ENCODE assay signal across 20 cellular contexts in the genomic region with DNA sequence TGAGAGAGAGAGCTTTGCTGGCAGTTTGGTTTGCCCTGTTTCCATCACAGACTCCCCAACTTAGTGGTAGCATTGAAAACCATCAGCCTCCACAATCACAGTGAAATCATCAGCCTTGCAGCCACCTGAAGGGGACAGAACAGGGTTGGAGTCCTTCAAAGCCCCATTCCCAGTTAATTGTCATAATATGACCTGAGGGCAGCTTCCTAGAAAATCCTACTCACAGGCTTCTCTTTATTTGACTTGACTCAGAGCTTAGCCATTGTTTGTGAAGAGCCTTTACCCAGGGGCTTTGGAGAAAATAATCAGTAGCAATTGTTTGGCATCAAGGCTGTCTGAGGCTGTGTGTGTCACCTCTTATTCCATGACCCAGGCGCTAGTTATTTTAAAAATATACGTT.
DNase-seq lines count a peak whose midpoint lies in the region; ATAC-seq and TF ChIP-seq lines count a peak whose summit lies in the region.
"Had no signal": no experiment of that assay in that cellular context is flagged by ENCODE, and none has a peak within 500 bp of the region (broad histone marks: within the 10 kb centered on the region; RNA-seq: fewer than 3 reads in every experiment).

No MANE protein-coding gene starts in this region.

- H2BK5ac ChIP-seq in mesendoderm (ENCODE audit: low read length) = no peak overlapping the region

- BruUV-seq in PC-3 (replicated peaks; lab: Mats Ljungman, UMichigan) = no TSS peak

- intact Hi-C loops in PC-3 (cut with micrococcal nuclease) = loop anchor here (10.0 kb wide), 1 partner anchor 131 kb away; no protein-coding TSS in a partner anchor
- intact Hi-C loops in posterior cingulate gyrus (cut with DNase I) = no loop called here

- no peak overlapping the region for H2BK15ac ChIP-seq in mesendoderm (replicated peaks; ENCODE audit: low read depth)

- H3K4me2 ChIP-seq in PC-3 (ENCODE audit: low read length) (no peak overlapping the region), mesendoderm (ENCODE audit: low read length) (no peak overlapping the region)

- H4K5ac ChIP-seq in mesendoderm (ENCODE audit: low read length) = no peak overlapping the region

- H4K8ac ChIP-seq in mesendoderm (ENCODE audit: low read depth, low read length) = no peak overlapping the region

- no peak overlapping the region for H2AK5ac ChIP-seq in mesendoderm (ENCODE audit: low read length)

- no peaks in the 10 kb centered on the region for H3K79me1 ChIP-seq in mesendoderm (ENCODE audit: low read length)

- peaks cover 4% of the 10 kb centered on the region for H3K9me3 Mint-ChIP-seq in activated naive CD8-positive, alpha-beta T cell treated with anti-CD3 and anti-CD28 coated beads, Interleukin-2, amount 50 U/mL, for 24 hours

- no peak overlapping the region for H3K56ac ChIP-seq in mesendoderm (ENCODE audit: low read length)

- H3K9me3 ChIP-seq in PC-3 (ENCODE audit: low read length) = no peaks in the 10 kb centered on the region
- no peaks in the 10 kb centered on the region for H3K9me3 ChIP-seq in Peyer's patch
- H3K9me3 ChIP-seq: right atrium auricular region, upper lobe of left lung had no signal

- no peaks in the 10 kb centered on the region for H4K20me1 ChIP-seq in PC-3 (ENCODE audit: low read length)

- ATAC-seq in PC-3 = peak; percentile 99
- ATAC-seq in activated naive CD8-positive, alpha-beta T cell treated with anti-CD3 and anti-CD28 coated beads, Interleukin-2, amount 50 U/mL, for 24 hours = no peak
- ATAC-seq in GM19467 (IDR thresholded peaks at IDR 0.05; ENCODE audit: unreplicated experiment) = no peak

- H3K9ac ChIP-seq in PC-3 (ENCODE audit: low read length) (no peak overlapping the region), mesendoderm (ENCODE audit: low read length) (no peak overlapping the region)

- H3K36me3 Mint-ChIP-seq in activated naive CD8-positive, alpha-beta T cell treated with anti-CD3 and anti-CD28 coated beads, Interleukin-2, amount 50 U/mL, for 24 hours (ENCODE audit: low read depth) = no peaks in the 10 kb centered on the region

- no peaks in the 10 kb centered on the region for H3K27me3 Mint-ChIP-seq in activated naive CD8-positive, alpha-beta T cell treated with anti-CD3 and anti-CD28 coated beads, Interleukin-2, amount 50 U/mL, for 24 hours
- H3K27me3 Mint-ChIP-seq: CD4-positive, alpha-beta T cell had no signal

- TF ChIP-seq POLR2A in Peyer's patch (IDR thresholded peaks at IDR 0.05) = no peak

- H3K27me3 ChIP-seq in PC-3 (ENCODE audit: low read length) (no peaks in the 10 kb centered on the region), mesendoderm (ENCODE audit: insufficient read depth, low read length, poor library complexity) (no peaks in the 10 kb centered on the region), Peyer's patch (no peaks in the 10 kb centered on the region)
- H3K27me3 ChIP-seq: brain microvascular endothelial cell, right atrium auricular region, upper lobe of left lung had no signal

- H2AFZ ChIP-seq in PC-3 (ENCODE audit: low read length) = no peak overlapping the region

- H3K79me2 ChIP-seq in PC-3 (ENCODE audit: low read length) = no peaks in the 10 kb centered on the region
- H3K79me2 ChIP-seq in mesendoderm (ENCODE audit: control insufficient read depth, insufficient read depth, low read length) = no peaks in the 10 kb centered on the region

- no peak overlapping the region for H3K4ac ChIP-seq in mesendoderm (ENCODE audit: low read depth, low read length)

- H3K4me3 ChIP-seq in PC-3 (ENCODE audit: low read length) (no peak overlapping the region), mesendoderm (ENCODE audit: low read length) (no peak overlapping the region), Peyer's patch (no peak overlapping the region)
- H3K4me3 ChIP-seq: right atrium auricular region, upper lobe of left lung had no signal

- H3K36me3 ChIP-seq in PC-3 (ENCODE audit: low read depth, low read length) (no peaks in the 10 kb centered on the region), mesendoderm (ENCODE audit: control insufficient read depth, insufficient read depth, low read length) (no peaks in the 10 kb centered on the region), Peyer's patch (no peaks in the 10 kb centered on the region)
- H3K36me3 ChIP-seq: brain microvascular endothelial cell, right atrium auricular region, upper lobe of left lung had no signal

- no peak overlapping the region for H3K27ac Mint-ChIP-seq in activated naive CD8-positive, alpha-beta T cell treated with anti-CD3 and anti-CD28 coated beads, Interleukin-2, amount 50 U/mL, for 24 hours
- H3K27ac Mint-ChIP-seq: CD4-positive, alpha-beta T cell had no signal

- H3K9me2 ChIP-seq in PC-3 (replicated peaks; ENCODE audit: low read length) = no peaks in the 10 kb centered on the region

- POLR2A ChIA-PET in PC-3 (lab: Charles Lee; ENCODE audit: unreplicated experiment) = interaction anchor here (0.6 kb wide), 1 partner anchor 22 kb away, joined by 4 read pairs; no protein-coding TSS in a partner anchor

- no peak overlapping the region for H3K4me3 Mint-ChIP-seq in activated naive CD8-positive, alpha-beta T cell treated with anti-CD3 and anti-CD28 coated beads, Interleukin-2, amount 50 U/mL, for 24 hours
- H3K4me3 Mint-ChIP-seq: CD4-positive, alpha-beta T cell had no signal

- H3K18ac ChIP-seq in mesendoderm (ENCODE audit: low read length) = no peak overlapping the region

- no peak overlapping the region for H3K27ac ChIP-seq in PC-3 (ENCODE audit: low read length)
- H3K27ac ChIP-seq in mesendoderm (ENCODE audit: low read depth, low read length) = no peak overlapping the region
- H3K27ac ChIP-seq in Peyer's patch = no peak overlapping the region
- H3K27ac ChIP-seq: brain microvascular endothelial cell, right atrium auricular region, upper lobe of left lung had no signal

- CTCF ChIA-PET in PC-3 (lab: Charles Lee) = interaction anchor here (0.6 kb wide), 1 partner anchor 129 kb away, joined by 6 read pairs; no protein-coding TSS in a partner anchor

- peak; percentile 96 for DNase-seq in DMS53 treated with DMSO at 0.1 percent for 48 hours (lab: John Stamatoyannopoulos, UW; ENCODE audit: unreplicated experiment)
- DNase-seq in NCI-H1417 (lab: John Stamatoyannopoulos, UW) = peak in 2 of 3 experiments; percentile 88 to 98
- peak; percentile 74 for DNase-seq in PC-3
- DNase-seq in mesendoderm = peak; percentile 94
- no peak for DNase-seq in posterior cingulate gyrus
- DNase-seq in Peyer's patch = no peak
- no peak for DNase-seq in activated naive CD8-positive, alpha-beta T cell treated with anti-CD3 and anti-CD28 coated beads, Interleukin-2, amount 50 U/mL, for 24 hours
- DNase-seq: activated gamma-delta T cell; brain microvascular endothelial cell; CD4-positive, alpha-beta T cell; dermis blood vessel endothelial cell; foreskin fibroblast; kidney; NCI-H187; NCI-H524; occipital lobe; SIG-M5; upper lobe of left lung had no signal

- H3K4me1 ChIP-seq in PC-3 (ENCODE audit: insufficient read depth, low read length) = 0 out of 2 replicates have a peak, but pooled peaks cover 4% of the 10 kb centered on the region
- no peaks in the 10 kb centered on the region for H3K4me1 ChIP-seq in mesendoderm (ENCODE audit: control insufficient read depth, low read depth, low read length)
- H3K4me1 ChIP-seq in Peyer's patch = no peaks in the 10 kb centered on the region
- H3K4me1 ChIP-seq: right atrium auricular region, upper lobe of left lung had no signal

- WGBS in mesendoderm (ENCODE audit: extremely low coverage, insufficient coverage, low lambda C conversion rate) = no CpG with 5 or more reads among the region's 2 CpGs

- H3K4me1 Mint-ChIP-seq in activated naive CD8-positive, alpha-beta T cell treated with anti-CD3 and anti-CD28 coated beads, Interleukin-2, amount 50 U/mL, for 24 hours = no peaks in the 10 kb centered on the region

- H3F3A ChIP-seq in PC-3 (ENCODE audit: low read length, unreplicated experiment) = no peaks in the 10 kb centered on the region

- H2BK120ac ChIP-seq in mesendoderm (ENCODE audit: low read depth, low read length) = no peak overlapping the region

- H3K23ac ChIP-seq in mesendoderm (ENCODE audit: low read length) = no peak overlapping the region

- TF ChIP-seq CTCF in PC-3 (conservative IDR thresholded peaks at IDR 0.05; ENCODE audit: low read depth, low read length) = no peak
- no peak for TF ChIP-seq CTCF in Peyer's patch (IDR thresholded peaks at IDR 0.05)

Comparison
In these comparisons a context has a peak if more than half of its experiments do, and no peak if none do; other contexts are left out.
1. DNase-seq: peak in DMS53 treated with DMSO at 0.1 percent for 48 hours (single experiment), NCI-H1417 (2 of 3), PC-3 (single experiment) and mesendoderm (single experiment); none in posterior cingulate gyrus (0 of 10), Peyer's patch (0 of 3) and activated naive CD8-positive, alpha-beta T cell treated with anti-CD3 and anti-CD28 coated beads, Interleukin-2, amount 50 U/mL, for 24 hours (single experiment).